ENCODE assay signal across 37 cellular contexts in genomic region chr2:184517402-184517801, GRCh38.
"Had no signal": no experiment of that assay in that cellular context is flagged by ENCODE, and none has a peak within 500 bp of the region (broad histone marks: within the 10 kb centered on the region; RNA-seq: fewer than 3 reads in every experiment).

No MANE protein-coding gene starts in this region.

- H3K36me3 ChIP-seq: brain microvascular endothelial cell, breast epithelium, WERI-Rb-1 had no signal

- H3K4me3 ChIP-seq: body of pancreas, breast epithelium had no signal

- H3K4me1 ChIP-seq: body of pancreas, breast epithelium had no signal

- ATAC-seq: activated CD4-positive, alpha-beta T cell treated with anti-CD3 and anti-CD28 coated beads for 36 hours; activated CD4-positive, CD25-positive, alpha-beta regulatory T cell treated with anti-CD3 and anti-CD28 coated beads, Interleukin-2, amount 50 U/mL, for 24 hours; activated CD8-positive, alpha-beta memory T cell treated with anti-CD3 and anti-CD28 coated beads, Interleukin-2, amount 10 ng/mL, durations not matched to agents 7 days and 5 days; activated CD8-positive, alpha-beta T cell treated with anti-CD3 and anti-CD28 coated beads, Interleukin-2, amount 10 ng/mL, durations not matched to agents 7 days and 5 days; activated naive CD8-positive, alpha-beta T cell treated with anti-CD3 and anti-CD28 coated beads, Interleukin-2, amount 50 U/mL, for 24 hours; body of pancreas; WTC11 had no signal

- H3K27me3 Mint-ChIP-seq: activated CD4-positive, alpha-beta memory T cell treated with anti-CD3 and anti-CD28 coated beads, Interleukin-2, amount 10 ng/mL, durations not matched to agents 7 days and 5 days; activated CD4-positive, alpha-beta T cell treated with anti-CD3 and anti-CD28 coated beads for 36 hours; activated CD4-positive, alpha-beta T cell treated with anti-CD3 and anti-CD28 coated beads, Interleukin-2, amount 10 ng/mL, durations not matched to agents 7 days and 5 days; activated CD8-positive, alpha-beta memory T cell treated with anti-CD3 and anti-CD28 coated beads, Interleukin-2, amount 10 ng/mL, durations not matched to agents 7 days and 5 days; activated naive CD4-positive, alpha-beta T cell treated with anti-CD3 and anti-CD28 coated beads, Interleukin-2, amount 10 ng/mL, durations not matched to agents 7 days and 5 days; activated naive CD4-positive, alpha-beta T cell treated with anti-CD3 and anti-CD28 coated beads, Interleukin-2, amount 50 U/mL, for 24 hours; activated naive CD8-positive, alpha-beta T cell; activated naive CD8-positive, alpha-beta T cell treated with anti-CD3 and anti-CD28 coated beads, Interleukin-2, amount 10 ng/mL, durations not matched to agents 7 days and 5 days; activated naive CD8-positive, alpha-beta T cell treated with anti-CD3 and anti-CD28 coated beads, Interleukin-2, amount 50 U/mL, for 24 hours; activated T-cell treated with anti-CD3 and anti-CD28 coated beads, Interleukin-2, amount 50 U/mL, for 24 hours had no signal

- H3K9me3 Mint-ChIP-seq: activated CD4-positive, alpha-beta T cell treated with anti-CD3 and anti-CD28 coated beads, Interleukin-2, amount 10 ng/mL, durations not matched to agents 7 days and 5 days; activated naive CD4-positive, alpha-beta T cell treated with anti-CD3 and anti-CD28 coated beads, Interleukin-2, amount 10 ng/mL, durations not matched to agents 7 days and 5 days; activated naive CD4-positive, alpha-beta T cell treated with anti-CD3 and anti-CD28 coated beads, Interleukin-2, amount 50 U/mL, for 24 hours; activated naive CD8-positive, alpha-beta T cell treated with anti-CD3 and anti-CD28 coated beads, Interleukin-2, amount 10 ng/mL, durations not matched to agents 7 days and 5 days; activated T-cell treated with anti-CD3 and anti-CD28 coated beads, Interleukin-2, amount 50 U/mL, for 24 hours; T-helper 1 cell treated with Interleukin-12 subunit alpha and Interleukin-12 subunit beta and Interleukin-4 antibody, amounts not matched to agents 30 μg/mL and 1 μg/mL, for 36 hours; T-helper 2 cell treated with Interferon-gamma antibody and Interleukin-4, amounts not matched to agents 5 μg/mL and 100 μg/mL, for 36 hours; WTC11 had no signal

- DNase-seq: activated CD4-positive, alpha-beta memory T cell treated with anti-CD3 and anti-CD28 coated beads, Interleukin-2, amount 10 ng/mL, durations not matched to agents 7 days and 5 days; activated CD4-positive, alpha-beta T cell treated with anti-CD3 and anti-CD28 coated beads for 1 hour; activated CD4-positive, alpha-beta T cell treated with anti-CD3 and anti-CD28 coated beads for 36 hours; activated CD4-positive, alpha-beta T cell treated with anti-CD3 and anti-CD28 coated beads for 48 hours; activated CD4-positive, alpha-beta T cell treated with anti-CD3 and anti-CD28 coated beads, Interleukin-2, amount 10 ng/mL, durations not matched to agents 7 days and 5 days; activated CD4-positive, alpha-beta T cell treated with anti-CD3 and anti-CD28 coated beads, Interleukin-2, amount 50 U/mL, for 48 hours; activated CD4-positive, CD25-positive, alpha-beta regulatory T cell; activated CD8-positive, alpha-beta memory T cell treated with anti-CD3 and anti-CD28 coated beads for 24 hours; activated CD8-positive, alpha-beta memory T cell treated with anti-CD3 and anti-CD28 coated beads, Interleukin-2, amount 10 ng/mL, durations not matched to agents 7 days and 5 days; activated CD8-positive, alpha-beta memory T cell treated with anti-CD3 and anti-CD28 coated beads, Interleukin-2, amount 50 U/mL, for 48 hours; activated CD8-positive, alpha-beta T cell treated with anti-CD3 and anti-CD28 coated beads, Interleukin-2, amount 10 ng/mL, durations not matched to agents 7 days and 5 days; activated effector memory CD4-positive, alpha-beta T cell treated with Interleukin-2 at 50 U/mL for 16 hours; activated gamma-delta T cell; activated naive CD4-positive, alpha-beta T cell treated with anti-CD3 and anti-CD28 coated beads, Interleukin-2, amount 10 ng/mL, durations not matched to agents 7 days and 5 days; activated naive CD4-positive, alpha-beta T cell treated with Interleukin-2 at 50 U/mL for 16 hours; activated naive CD8-positive, alpha-beta T cell treated with anti-CD3 and anti-CD28 coated beads, Interleukin-2, amount 10 ng/mL, durations not matched to agents 7 days and 5 days; activated naive CD8-positive, alpha-beta T cell treated with anti-CD3 and anti-CD28 coated beads, Interleukin-2, amount 50 U/mL, for 24 hours; activated T-cell treated with anti-CD3 and anti-CD28 coated beads, Interleukin-2, amount 50 U/mL, for 24 hours; activated T-cell treated with anti-CD3 and anti-CD28 coated beads, Interleukin-2, amount 50 U/mL, for 48 hours; aorta; body of pancreas; brain microvascular endothelial cell; central memory CD4-positive, alpha-beta T cell; T-helper 1 cell; T-helper 2 cell; T-helper 9 cell; WERI-Rb-1 had no signal

- H3K4me3 Mint-ChIP-seq: activated CD4-positive, alpha-beta memory T cell treated with anti-CD3 and anti-CD28 coated beads, Interleukin-2, amount 10 ng/mL, durations not matched to agents 7 days and 5 days; activated CD4-positive, alpha-beta T cell treated with anti-CD3 and anti-CD28 coated beads for 36 hours; activated CD4-positive, alpha-beta T cell treated with anti-CD3 and anti-CD28 coated beads, Interleukin-2, amount 10 ng/mL, durations not matched to agents 7 days and 5 days; activated CD8-positive, alpha-beta memory T cell treated with anti-CD3 and anti-CD28 coated beads, Interleukin-2, amount 10 ng/mL, durations not matched to agents 7 days and 5 days; activated CD8-positive, alpha-beta T cell treated with anti-CD3 and anti-CD28 coated beads, Interleukin-2, amount 10 ng/mL, durations not matched to agents 7 days and 5 days; activated naive CD4-positive, alpha-beta T cell treated with anti-CD3 and anti-CD28 coated beads, Interleukin-2, amount 10 ng/mL, durations not matched to agents 7 days and 5 days; activated naive CD4-positive, alpha-beta T cell treated with anti-CD3 and anti-CD28 coated beads, Interleukin-2, amount 50 U/mL, for 24 hours; activated naive CD8-positive, alpha-beta T cell; activated naive CD8-positive, alpha-beta T cell treated with anti-CD3 and anti-CD28 coated beads, Interleukin-2, amount 10 ng/mL, durations not matched to agents 7 days and 5 days; activated naive CD8-positive, alpha-beta T cell treated with anti-CD3 and anti-CD28 coated beads, Interleukin-2, amount 50 U/mL, for 24 hours; activated T-cell treated with anti-CD3 and anti-CD28 coated beads, Interleukin-2, amount 50 U/mL, for 24 hours; T-helper 1 cell treated with Interleukin-12 subunit alpha and Interleukin-12 subunit beta and Interleukin-4 antibody, amounts not matched to agents 30 μg/mL and 1 μg/mL, for 36 hours; T-helper 2 cell treated with Interferon-gamma antibody and Interleukin-4, amounts not matched to agents 5 μg/mL and 100 μg/mL, for 36 hours; WTC11 had no signal

- H3K27ac Mint-ChIP-seq: activated CD4-positive, alpha-beta memory T cell treated with anti-CD3 and anti-CD28 coated beads, Interleukin-2, amount 10 ng/mL, durations not matched to agents 7 days and 5 days; activated CD4-positive, alpha-beta T cell treated with anti-CD3 and anti-CD28 coated beads for 36 hours; activated CD4-positive, alpha-beta T cell treated with anti-CD3 and anti-CD28 coated beads, Interleukin-2, amount 10 ng/mL, durations not matched to agents 7 days and 5 days; activated CD8-positive, alpha-beta memory T cell treated with anti-CD3 and anti-CD28 coated beads, Interleukin-2, amount 10 ng/mL, durations not matched to agents 7 days and 5 days; activated CD8-positive, alpha-beta T cell treated with anti-CD3 and anti-CD28 coated beads, Interleukin-2, amount 10 ng/mL, durations not matched to agents 7 days and 5 days; activated naive CD4-positive, alpha-beta T cell treated with anti-CD3 and anti-CD28 coated beads, Interleukin-2, amount 10 ng/mL, durations not matched to agents 7 days and 5 days; activated naive CD4-positive, alpha-beta T cell treated with anti-CD3 and anti-CD28 coated beads, Interleukin-2, amount 50 U/mL, for 24 hours; activated naive CD8-positive, alpha-beta T cell; activated naive CD8-positive, alpha-beta T cell treated with anti-CD3 and anti-CD28 coated beads, Interleukin-2, amount 10 ng/mL, durations not matched to agents 7 days and 5 days; activated naive CD8-positive, alpha-beta T cell treated with anti-CD3 and anti-CD28 coated beads, Interleukin-2, amount 50 U/mL, for 24 hours; activated T-cell treated with anti-CD3 and anti-CD28 coated beads, Interleukin-2, amount 50 U/mL, for 24 hours; activated T-helper 2 cell treated with anti-CD3 and anti-CD28 coated beads, Interferon-gamma antibody, Interleukin-2, Interleukin-4, amounts not matched to agents 10 μg/mL and 5 μg/mL and 100 μg/mL, durations not matched to agents 14 hours and 24 hours and 36 hours; T-helper 1 cell treated with Interleukin-12 subunit alpha and Interleukin-12 subunit beta and Interleukin-4 antibody, amounts not matched to agents 30 μg/mL and 1 μg/mL, for 36 hours; T-helper 2 cell treated with Interferon-gamma antibody and Interleukin-4, amounts not matched to agents 5 μg/mL and 100 μg/mL, for 36 hours; WTC11 had no signal

- H3K27ac ChIP-seq: body of pancreas, brain microvascular endothelial cell, breast epithelium, WERI-Rb-1 had no signal

- H3K27me3 ChIP-seq: body of pancreas, brain microvascular endothelial cell, breast epithelium had no signal

- H3K36me3 Mint-ChIP-seq: activated CD8-positive, alpha-beta memory T cell treated with anti-CD3 and anti-CD28 coated beads, Interleukin-2, amount 10 ng/mL, durations not matched to agents 7 days and 5 days; activated naive CD4-positive, alpha-beta T cell treated with anti-CD3 and anti-CD28 coated beads, Interleukin-2, amount 10 ng/mL, durations not matched to agents 7 days and 5 days; activated naive CD4-positive, alpha-beta T cell treated with anti-CD3 and anti-CD28 coated beads, Interleukin-2, amount 50 U/mL, for 24 hours; activated naive CD8-positive, alpha-beta T cell; activated naive CD8-positive, alpha-beta T cell treated with anti-CD3 and anti-CD28 coated beads, Interleukin-2, amount 10 ng/mL, durations not matched to agents 7 days and 5 days; WTC11 had no signal

- H3K4me1 Mint-ChIP-seq: activated CD4-positive, alpha-beta memory T cell treated with anti-CD3 and anti-CD28 coated beads, Interleukin-2, amount 10 ng/mL, durations not matched to agents 7 days and 5 days; activated CD4-positive, alpha-beta T cell treated with anti-CD3 and anti-CD28 coated beads for 36 hours; activated CD4-positive, alpha-beta T cell treated with anti-CD3 and anti-CD28 coated beads, Interleukin-2, amount 10 ng/mL, durations not matched to agents 7 days and 5 days; activated CD8-positive, alpha-beta memory T cell treated with anti-CD3 and anti-CD28 coated beads, Interleukin-2, amount 10 ng/mL, durations not matched to agents 7 days and 5 days; activated naive CD4-positive, alpha-beta T cell treated with anti-CD3 and anti-CD28 coated beads, Interleukin-2, amount 10 ng/mL, durations not matched to agents 7 days and 5 days; activated naive CD4-positive, alpha-beta T cell treated with anti-CD3 and anti-CD28 coated beads, Interleukin-2, amount 50 U/mL, for 24 hours; activated naive CD8-positive, alpha-beta T cell treated with anti-CD3 and anti-CD28 coated beads, Interleukin-2, amount 10 ng/mL, durations not matched to agents 7 days and 5 days; activated naive CD8-positive, alpha-beta T cell treated with anti-CD3 and anti-CD28 coated beads, Interleukin-2, amount 50 U/mL, for 24 hours; WTC11 had no signal

- H3K9me3 ChIP-seq: body of pancreas, breast epithelium had no signal

- FAIRE-seq: astrocyte, TTC549 had no signal
